Comparison of ENCODE assay signal across 37 cellular contexts in genomic region chr1:202093856-202094255, GRCh38. TPM values are rescaled to one million over a fixed set of nuclear protein-coding genes. Genes with fewer than 3 reads are reported as not detected.
"Had no signal": no experiment of that assay in that cellular context is flagged by ENCODE, and none has a peak within 500 bp of the region (broad histone marks: within the 10 kb centered on the region; RNA-seq: fewer than 3 reads in every experiment).

No MANE protein-coding gene starts in this region.

- H3K4me3 ChIP-seq: PC-9 had no signal

- H3K27ac ChIP-seq: KMS-11, PC-9, RWPE1 had no signal

- H3K9ac ChIP-seq: KMS-11 had no signal

- H3K4me1 Mint-ChIP-seq: activated CD4-positive, alpha-beta T cell treated with anti-CD3 and anti-CD28 coated beads, Interleukin-2, amount 10 ng/mL, durations not matched to agents 24 days and 14 days; activated naive CD8-positive, alpha-beta T cell treated with anti-CD3 and anti-CD28 coated beads, Interleukin-2, amount 50 U/mL, for 24 hours; activated T-helper 17 cell treated with anti-CD3 and anti-CD28 coated beads, Interleukin-2, amount 50 U/mL, for 72 hours; brain; T-cell had no signal

- H3K4me3 Mint-ChIP-seq: activated CD4-positive, alpha-beta T cell treated with anti-CD3 and anti-CD28 coated beads, Interleukin-2, amount 10 ng/mL, durations not matched to agents 24 days and 14 days; activated CD8-positive, alpha-beta T cell treated with anti-CD3 and anti-CD28 coated beads for 36 hours; activated naive CD8-positive, alpha-beta T cell treated with anti-CD3 and anti-CD28 coated beads, Interleukin-2, amount 50 U/mL, for 24 hours; activated T-cell treated with anti-CD3 and anti-CD28 coated beads, Interleukin-2, amount 50 U/mL, for 72 hours; activated T-helper 17 cell treated with anti-CD3 and anti-CD28 coated beads, Interleukin-2, amount 50 U/mL, for 72 hours; brain; T-cell had no signal

- H3K4me2 ChIP-seq: KMS-11, PC-9 had no signal

- H3K27me3 Mint-ChIP-seq: activated CD8-positive, alpha-beta T cell treated with anti-CD3 and anti-CD28 coated beads for 36 hours had no signal

- ATAC-seq: activated CD8-positive, alpha-beta T cell treated with anti-CD3 and anti-CD28 coated beads for 36 hours; activated naive CD4-positive, alpha-beta T cell treated with anti-CD3 and anti-CD28 coated beads, Interleukin-2, amount 50 U/mL, for 72 hours; activated naive CD8-positive, alpha-beta T cell treated with anti-CD3 and anti-CD28 coated beads, Interleukin-2, amount 50 U/mL, for 24 hours; activated T-cell treated with anti-CD3 and anti-CD28 coated beads, Interleukin-2, amount 50 U/mL, for 72 hours; activated T-helper 17 cell treated with anti-CD3 and anti-CD28 coated beads, Interleukin-2, amount 50 U/mL, for 72 hours; Right ventricle myocardium inferior; SK-N-SH treated with all-trans-retinoic acid at 6 μM for 48 hours; T-cell had no signal

- H2AFZ ChIP-seq: PC-9 had no signal

- H3K36me3 Mint-ChIP-seq: activated naive CD4-positive, alpha-beta T cell treated with anti-CD3 and anti-CD28 coated beads, Interleukin-2, amount 50 U/mL, for 72 hours; brain; T-cell had no signal

- H3K27ac Mint-ChIP-seq: activated CD4-positive, alpha-beta T cell treated with anti-CD3 and anti-CD28 coated beads, Interleukin-2, amount 10 ng/mL, durations not matched to agents 24 days and 14 days; activated CD8-positive, alpha-beta T cell treated with anti-CD3 and anti-CD28 coated beads for 36 hours; activated naive CD4-positive, alpha-beta T cell treated with anti-CD3 and anti-CD28 coated beads, Interleukin-2, amount 50 U/mL, for 72 hours; activated naive CD8-positive, alpha-beta T cell treated with anti-CD3 and anti-CD28 coated beads, Interleukin-2, amount 50 U/mL, for 24 hours; activated T-cell treated with anti-CD3 and anti-CD28 coated beads, Interleukin-2, amount 50 U/mL, for 72 hours; activated T-helper 17 cell treated with anti-CD3 and anti-CD28 coated beads, Interleukin-2, amount 50 U/mL, for 72 hours; brain; T-cell had no signal

- DNase-seq: activated CD4-positive, alpha-beta T cell treated with anti-CD3 and anti-CD28 coated beads, Interleukin-2, amount 10 ng/mL, durations not matched to agents 24 days and 14 days; activated CD4-positive, alpha-beta T cell treated with anti-CD3 and anti-CD28 coated beads, Interleukin-2, amount 50 U/mL, for 4 hours; activated CD8-positive, alpha-beta T cell treated with anti-CD3 and anti-CD28 coated beads for 36 hours; activated effector memory CD4-positive, alpha-beta T cell treated with anti-CD3 and anti-CD28 coated beads, Interleukin-2, amount 50 U/mL, for 16 hours; activated naive CD4-positive, alpha-beta T cell; activated naive CD8-positive, alpha-beta T cell treated with anti-CD3 and anti-CD28 coated beads, Interleukin-2, amount 50 U/mL, for 24 hours; activated T-cell treated with anti-CD3 and anti-CD28 coated beads, Interleukin-2, amount 50 U/mL, for 1 hour; activated T-cell treated with anti-CD3 and anti-CD28 coated beads, Interleukin-2, amount 50 U/mL, for 72 hours; anterior cingulate cortex; caudate nucleus; cerebellar nuclear complex; MM.1S; MV-4-11; NCI-H1092; NCI-H1436 treated with DMSO at 0.1 percent for 48 hours; NCI-H1694 treated with DMSO at 0.1 percent for 48 hours; NCI-H2029; NCI-H510A; NCI-H526; NCI-H748 treated with DMSO at 0.1 percent for 48 hours; NK-92 treated with Interleukin-12 subunit alpha and Interleukin-12 subunit beta, amount 100 ng/mL, for 24 hours; PC-9; SIG-M5; T-cell; T-helper 2 cell; T1000 had no signal

- FAIRE-seq: bronchial epithelial cell, RCC 7860 had no signal

RNA-seq across cellular contexts. Expression of gene GPR37L1, which starts 28.9 kb away (rescaled TPM):
- total RNA-seq: activated CD4-positive, alpha-beta T cell treated with anti-CD3 and anti-CD28 coated beads, Interleukin-2, amount 10 ng/mL, durations not matched to agents 24 days and 14 days; activated CD8-positive, alpha-beta memory T cell treated with anti-CD3 and anti-CD28 coated beads for 36 hours; activated CD8-positive, alpha-beta T cell treated with anti-CD3 and anti-CD28 coated beads for 36 hours; activated naive CD4-positive, alpha-beta T cell treated with anti-CD3 and anti-CD28 coated beads, Interleukin-2, amount 50 U/mL, for 72 hours; activated T-cell treated with anti-CD3 and anti-CD28 coated beads, Interleukin-2, amount 50 U/mL, for 72 hours; activated T-helper 17 cell treated with anti-CD3 and anti-CD28 coated beads, Interleukin-2, amount 50 U/mL, for 72 hours; bronchial epithelial cell; SK-MEL-5; T-cell had no signal
